9 cellular contexts compared by ENCODE assay signal in genomic region chr1:168636200-168636599, GRCh38. TPM values are rescaled to one million over a fixed set of nuclear protein-coding genes. Genes with fewer than 3 reads are reported as not detected.
DNase-seq lines count a peak whose midpoint lies in the region; ATAC-seq, FAIRE-seq and TF ChIP-seq lines count a peak whose summit lies in the region.
"Had no signal": no experiment of that assay in that cellular context is flagged by ENCODE, and none has a peak within 500 bp of the region (broad histone marks: within the 10 kb centered on the region; RNA-seq: fewer than 3 reads in every experiment).

No MANE protein-coding gene starts in this region.

- peak; percentile 72 for FAIRE-seq in frontal cortex (lab: Jason Lieb, UNC)
- FAIRE-seq: G401.6 had no signal

- in situ Hi-C loops in GM13976 (cut with MboI; ENCODE audit: low sequenced_read_pairs, unreplicated experiment), result no loop called here

- no peak for DNase-seq in GM13976 (ENCODE audit: low spot score)
- DNase-seq in frontal cortex (ENCODE audit: low spot score in 2 of 2), result peak in 1 of 2 donors; percentile 10
- peak; percentile 70 for DNase-seq in renal cortical epithelial cell (ENCODE audit: low read depth)
- DNase-seq in COLO829 (ENCODE audit: low spot score), result no peak
- no peak for DNase-seq in activated naive CD4-positive, alpha-beta T cell treated with Interleukin-2 at 50 U/mL for 16 hours
- no peak for DNase-seq in T-helper 1 cell

- no peaks in the 10 kb centered on the region for H3K36me3 ChIP-seq in OCI-LY3 (replicated peaks; ENCODE audit: low read depth, low read length)

- H3K9me3 ChIP-seq in OCI-LY3 (ENCODE audit: insufficient read depth, low read length), result no peaks in the 10 kb centered on the region

- TF ChIP-seq CTCF in GM13976 (IDR thresholded peaks at IDR 0.05; ENCODE audit: borderline replicate concordance, control extremely low read depth, extremely low read depth, insufficient read depth, missing control alignments) (peak; percentile 9), OCI-LY3 (IDR thresholded peaks at IDR 0.05; ENCODE audit: low read depth, low read length) (peak; percentile 79)

- H3K4me1 Mint-ChIP-seq in activated T-helper 17 cell treated with anti-CD3 and anti-CD28 coated beads, Interleukin-2, amount 50 U/mL, for 72 hours, result no peaks in the 10 kb centered on the region

- no peaks in the 10 kb centered on the region for H3K79me2 ChIP-seq in OCI-LY3 (ENCODE audit: low read length)

- H3K27me3 ChIP-seq in OCI-LY3 (ENCODE audit: low read depth, low read length), result 0 out of 2 replicates have a peak, but pooled peaks cover 5% of the 10 kb centered on the region

- no peak overlapping the region for H3K4me3 ChIP-seq in OCI-LY3 (ENCODE audit: low read length)

- no peak overlapping the region for H3K27ac ChIP-seq in OCI-LY3 (ENCODE audit: low read length)

- no peak for ATAC-seq in activated T-helper 17 cell treated with anti-CD3 and anti-CD28 coated beads, Interleukin-2, amount 50 U/mL, for 72 hours (replicated peaks)

- no peak overlapping the region for H3K4me3 Mint-ChIP-seq in activated T-helper 17 cell treated with anti-CD3 and anti-CD28 coated beads, Interleukin-2, amount 50 U/mL, for 72 hours

- peaks cover 9% of the 10 kb centered on the region for H3K27me3 Mint-ChIP-seq in activated T-helper 17 cell treated with anti-CD3 and anti-CD28 coated beads, Interleukin-2, amount 50 U/mL, for 72 hours

- H4K20me1 ChIP-seq in OCI-LY3 (ENCODE audit: insufficient read depth, low read length), result no peaks in the 10 kb centered on the region

- H2AFZ ChIP-seq in OCI-LY3 (ENCODE audit: low read depth, low read length), result peak overlapping the region; percentile 96

- peaks cover 26% of the 10 kb centered on the region for H3K4me1 ChIP-seq in OCI-LY3 (ENCODE audit: low read length)

- H3K9me3 Mint-ChIP-seq in activated T-helper 17 cell treated with anti-CD3 and anti-CD28 coated beads, Interleukin-2, amount 50 U/mL, for 72 hours, result no peaks in the 10 kb centered on the region

- H3K36me3 Mint-ChIP-seq in activated T-helper 17 cell treated with anti-CD3 and anti-CD28 coated beads, Interleukin-2, amount 50 U/mL, for 72 hours (ENCODE audit: low read depth), result no peaks in the 10 kb centered on the region

- H3K4me2 ChIP-seq in OCI-LY3 (ENCODE audit: low read length), result no peak overlapping the region

- no peak overlapping the region for H3K9ac ChIP-seq in OCI-LY3 (ENCODE audit: low read length)

- H3K27ac Mint-ChIP-seq in activated T-helper 17 cell treated with anti-CD3 and anti-CD28 coated beads, Interleukin-2, amount 50 U/mL, for 72 hours, result no peak overlapping the region

RNA-seq across cellular contexts. Expression of gene XCL1, which starts 59.8 kb away (rescaled TPM):
- total RNA-seq in frontal cortex (not detected), renal cortical epithelial cell (not detected in 2 replicates)
- under 1 TPM in 1 of 2 donors, not detected in 1; 0.50 TPM for total RNA-seq in activated T-helper 17 cell treated with anti-CD3 and anti-CD28 coated beads, Interleukin-2, amount 50 U/mL, for 72 hours
